Comparison of ENCODE assay signal across 14 cellular contexts in genomic region chr22:38946771-38947170, GRCh38. TPM values are rescaled to one million over a fixed set of nuclear protein-coding genes. Genes with fewer than 3 reads are reported as not detected.
"Had no signal": no experiment of that assay in that cellular context is flagged by ENCODE, and none has a peak within 500 bp of the region (broad histone marks: within the 10 kb centered on the region; RNA-seq: fewer than 3 reads in every experiment).

No MANE protein-coding gene starts in this region.

- H3K9me3 ChIP-seq: gastrocnemius medialis, heart right ventricle, left lung, right atrium auricular region, upper lobe of right lung had no signal

- H3K36me3 ChIP-seq: gastrocnemius medialis, heart right ventricle, left lung, right atrium auricular region, upper lobe of right lung had no signal

- H3K4me1 ChIP-seq: gastrocnemius medialis, right atrium auricular region had no signal

- H3K4me3 ChIP-seq: gastrocnemius medialis, heart right ventricle, left lung, right atrium auricular region, upper lobe of right lung had no signal

- ATAC-seq: gastrocnemius medialis, heart right ventricle, left lung had no signal

- H3K27ac ChIP-seq: gastrocnemius medialis, heart right ventricle, left lung, right atrium auricular region, upper lobe of right lung had no signal

- FAIRE-seq: astrocyte, endothelial cell of umbilical vein, islet of Langerhans, small intestine had no signal

- H3K4me3 Mint-ChIP-seq: activated naive CD8-positive, alpha-beta T cell treated with anti-CD3 and anti-CD28 coated beads, Interleukin-2, amount 50 U/mL, for 24 hours; memory B cell; neural crest cell had no signal

- DNase-seq: activated naive CD8-positive, alpha-beta T cell treated with anti-CD3 and anti-CD28 coated beads, Interleukin-2, amount 50 U/mL, for 24 hours; gastrocnemius medialis; heart right ventricle; small intestine; upper lobe of right lung had no signal

- H3K9me3 Mint-ChIP-seq: activated naive CD8-positive, alpha-beta T cell treated with anti-CD3 and anti-CD28 coated beads, Interleukin-2, amount 50 U/mL, for 24 hours; memory B cell; neural crest cell had no signal

- H3K27ac Mint-ChIP-seq: activated naive CD8-positive, alpha-beta T cell treated with anti-CD3 and anti-CD28 coated beads, Interleukin-2, amount 50 U/mL, for 24 hours had no signal

RNA-seq across cellular contexts. Expression of gene APOBEC3A, which starts 10.6 kb away (rescaled TPM):
- total RNA-seq: activated CD8-positive, alpha-beta memory T cell treated with anti-CD3 and anti-CD28 coated beads for 36 hours; astrocyte; endothelial cell of umbilical vein; neural crest cell; SK-MEL-5 had no signal
- polyA plus RNA-seq: endothelial cell of umbilical vein had no signal
